ENCODE assay signal across 9 cellular contexts in genomic region chr21:42414928-42415769, GRCh38. TPM values are rescaled to one million over a fixed set of nuclear protein-coding genes. Genes with fewer than 3 reads are reported as not detected.
DNase-seq lines count a peak whose midpoint lies in the region; ATAC-seq and TF ChIP-seq lines count a peak whose summit lies in the region.
"Had no signal": no experiment of that assay in that cellular context is flagged by ENCODE, and none has a peak within 500 bp of the region (broad histone marks: within the 10 kb centered on the region; RNA-seq: fewer than 3 reads in every experiment).

No MANE protein-coding gene starts in this region.

- intact Hi-C loops in activated CD4-positive, alpha-beta T cell treated with anti-CD3 and anti-CD28 coated beads, Interleukin-2, amount 10 ng/mL, durations not matched to agents 24 days and 14 days (cut with micrococcal nuclease) = loop anchor here (1.0 to 5.0 kb wide), 8 partner anchors 8 to 413 kb away; no protein-coding TSS in a partner anchor

- peak overlapping the region; percentile 99 for H3K27ac Mint-ChIP-seq in activated CD4-positive, alpha-beta T cell treated with anti-CD3 and anti-CD28 coated beads, Interleukin-2, amount 10 ng/mL, durations not matched to agents 24 days and 14 days
- H3K27ac Mint-ChIP-seq: dendritic cell treated with granulocyte-macrophage colony-stimulating factor and Interleukin-4, amounts not matched to agents 40 ng/mL and 50 ng/mL, for 4 days had no signal

- peaks cover 58% of the 10 kb centered on the region for H3K4me1 Mint-ChIP-seq in activated CD4-positive, alpha-beta T cell treated with anti-CD3 and anti-CD28 coated beads, Interleukin-2, amount 10 ng/mL, durations not matched to agents 24 days and 14 days

- H3K27me3 Mint-ChIP-seq in activated CD4-positive, alpha-beta T cell treated with anti-CD3 and anti-CD28 coated beads, Interleukin-2, amount 10 ng/mL, durations not matched to agents 24 days and 14 days = no peaks in the 10 kb centered on the region

- H3K27me3 ChIP-seq in effector memory CD4-positive, alpha-beta T cell (replicated peaks; ENCODE audit: control insufficient read depth, insufficient read depth, low read length, poor library complexity, severe bottlenecking) = no peaks in the 10 kb centered on the region

- H3K9me3 Mint-ChIP-seq in activated CD4-positive, alpha-beta T cell treated with anti-CD3 and anti-CD28 coated beads, Interleukin-2, amount 10 ng/mL, durations not matched to agents 24 days and 14 days = peaks cover 15% of the 10 kb centered on the region
- H3K9me3 Mint-ChIP-seq: dendritic cell treated with granulocyte-macrophage colony-stimulating factor and Interleukin-4, amounts not matched to agents 40 ng/mL and 50 ng/mL, for 4 days had no signal

- DNase-seq in GM19240 (ENCODE audit: insufficient read length, low spot score) (peak; percentile 75), epidermal melanocyte (ENCODE audit: insufficient read length, low spot score) (no peak), coronary artery (ENCODE audit: low spot score) (no peak), NCI-H2227 (lab: John Stamatoyannopoulos, UW; ENCODE audit: unreplicated experiment) (no peak)
- DNase-seq in activated CD4-positive, alpha-beta T cell treated with anti-CD3 and anti-CD28 coated beads, Interleukin-2, amount 10 ng/mL, durations not matched to agents 24 days and 14 days = peak; percentile 96
- peak; percentile 89 to 91 (median 89) for DNase-seq in effector memory CD4-positive, alpha-beta T cell
- peak; percentile 80 to 90 for DNase-seq in stimulated activated CD4-positive, alpha-beta T cell treated with anti-CD3 and anti-CD28 coated beads, Interleukin-1b, Interleukin-23, amount 100 ng/mL, for 4 hours (ENCODE audit: low read depth in 2 of 2)

- peaks cover 80% of the 10 kb centered on the region for H3K36me3 ChIP-seq in effector memory CD4-positive, alpha-beta T cell (ENCODE audit: control insufficient read depth, insufficient read depth, low read length)

- no peak for TF ChIP-seq CTCF in coronary artery (IDR thresholded peaks at IDR 0.05)

- H3K36me3 Mint-ChIP-seq in activated CD4-positive, alpha-beta T cell treated with anti-CD3 and anti-CD28 coated beads, Interleukin-2, amount 10 ng/mL, durations not matched to agents 24 days and 14 days (ENCODE audit: low read depth) = peaks cover 75% of the 10 kb centered on the region

- peak; percentile 66 for ATAC-seq in HG03196 (IDR thresholded peaks at IDR 0.05; ENCODE audit: unreplicated experiment)

- H3K9me3 ChIP-seq in effector memory CD4-positive, alpha-beta T cell (ENCODE audit: control insufficient read depth, low read length) = no peaks in the 10 kb centered on the region

- H3K27ac ChIP-seq in effector memory CD4-positive, alpha-beta T cell (ENCODE audit: insufficient read depth, low read length, poor library complexity, severe bottlenecking) = peak overlapping the region; percentile 92
- no peak overlapping the region for H3K27ac ChIP-seq in coronary artery

- H3K4me3 ChIP-seq in effector memory CD4-positive, alpha-beta T cell (ENCODE audit: insufficient read depth, low read depth, low read length, poor library complexity, severe bottlenecking) = peak overlapping the region; percentile 21
- H3K4me3 ChIP-seq in coronary artery = no peak overlapping the region

- peaks cover 65% of the 10 kb centered on the region for H3K4me1 ChIP-seq in effector memory CD4-positive, alpha-beta T cell (ENCODE audit: control insufficient read depth, insufficient read depth, low read length, poor library complexity, severe bottlenecking)

- H3K4me3 Mint-ChIP-seq in activated CD4-positive, alpha-beta T cell treated with anti-CD3 and anti-CD28 coated beads, Interleukin-2, amount 10 ng/mL, durations not matched to agents 24 days and 14 days = peak overlapping the region; percentile 77
- H3K4me3 Mint-ChIP-seq: dendritic cell treated with granulocyte-macrophage colony-stimulating factor and Interleukin-4, amounts not matched to agents 40 ng/mL and 50 ng/mL, for 4 days had no signal

RNA-seq across cellular contexts. Expression of gene UBASH3A, which starts 11.4 kb away (rescaled TPM):
- total RNA-seq in activated CD4-positive, alpha-beta T cell treated with anti-CD3 and anti-CD28 coated beads, Interleukin-2, amount 10 ng/mL, durations not matched to agents 24 days and 14 days = 61.4 and 65.7 TPM in 2 replicates

RNA-seq across cellular contexts. Expression of gene TMPRSS3, which starts 19.3 kb away (rescaled TPM):
- total RNA-seq in activated CD4-positive, alpha-beta T cell treated with anti-CD3 and anti-CD28 coated beads, Interleukin-2, amount 10 ng/mL, durations not matched to agents 24 days and 14 days = 56.9 and 58.7 TPM in 2 replicates

RNA-seq across cellular contexts. Expression of gene TFF1, which starts 48.8 kb away (rescaled TPM):
- not detected in 2 replicates for total RNA-seq in activated CD4-positive, alpha-beta T cell treated with anti-CD3 and anti-CD28 coated beads, Interleukin-2, amount 10 ng/mL, durations not matched to agents 24 days and 14 days

Comparison
In these comparisons a context has a peak if more than half of its experiments do, and no peak if none do; other contexts are left out.
1. DNase-seq: peak in GM19240 (single experiment), activated CD4-positive, alpha-beta T cell treated with anti-CD3 and anti-CD28 coated beads, Interleukin-2, amount 10 ng/mL, durations not matched to agents 24 days and 14 days (single experiment), effector memory CD4-positive, alpha-beta T cell (3 of 3) and stimulated activated CD4-positive, alpha-beta T cell treated with anti-CD3 and anti-CD28 coated beads, Interleukin-1b, Interleukin-23, amount 100 ng/mL, for 4 hours (2 of 2); none in epidermal melanocyte (single experiment), coronary artery (single experiment) and NCI-H2227 (single experiment).